In genomic region chr14:61750708-61751474, GRCh38 we compare ENCODE assay signal across 8 cellular contexts. TPM values are rescaled to one million over a fixed set of nuclear protein-coding genes. Genes with fewer than 3 reads are reported as not detected.
A peak's percentile ranks its signal among the peaks of the same experiment; 100 is the strongest.
DNase-seq lines count a peak whose midpoint lies in the region; ATAC-seq and TF ChIP-seq lines count a peak whose summit lies in the region.

No MANE protein-coding gene starts in this region.

- DNase-seq in AG09319 (ENCODE audit: extremely low read depth, low read depth) = peak; percentile 36
- peak; percentile 67 for DNase-seq in fibroblast of pulmonary artery (ENCODE audit: low read depth)
- peak; percentile 91 for DNase-seq in stomach

- peak overlapping the region; percentile 75 for H3K4me2 ChIP-seq in OCI-LY1 (ENCODE audit: low read length)

- H3K36me3 ChIP-seq in OCI-LY1 (ENCODE audit: insufficient read depth, low read length) = peaks cover 36% of the 10 kb centered on the region
- peaks cover 0 to 31% (median 21%) of the 10 kb centered on the region in 4 donors for H3K36me3 ChIP-seq in stomach

- peak overlapping the region; percentile 63; the same call in 1 of the 2 replicates for H3K9ac ChIP-seq in OCI-LY1 (ENCODE audit: low read length)

- no peaks in the 10 kb centered on the region for H4K20me1 ChIP-seq in OCI-LY1 (ENCODE audit: insufficient read depth, low read length)

- peak; percentile 94 for ATAC-seq in GM19035 (IDR thresholded peaks at IDR 0.05; ENCODE audit: unreplicated experiment)
- peak; percentile 87 for ATAC-seq in HG03342 (IDR thresholded peaks at IDR 0.05; ENCODE audit: unreplicated experiment)
- ATAC-seq in activated T-helper 17 cell treated with anti-CD3 and anti-CD28 coated beads, Interleukin-2, amount 50 U/mL, for 72 hours (replicated peaks) = peak; percentile 95

- no peaks in the 10 kb centered on the region for H3K9me3 ChIP-seq in OCI-LY1 (ENCODE audit: low read length)
- no peaks in the 10 kb centered on the region for H3K9me3 ChIP-seq in stomach

- TF ChIP-seq CTCF in AG09319 (IDR thresholded peaks at IDR 0.05; ENCODE audit: low read depth, low read length) (no peak), OCI-LY1 (IDR thresholded peaks at IDR 0.05; ENCODE audit: low read length) (no peak), fibroblast of pulmonary artery (IDR thresholded peaks at IDR 0.05; ENCODE audit: low read length, missing control alignments) (no peak), nephron (IDR thresholded peaks at IDR 0.05; ENCODE audit: unreplicated experiment in 3 of 3) (no peak), stomach (IDR thresholded peaks at IDR 0.05) (no peak)

- H3F3A ChIP-seq in OCI-LY1 (ENCODE audit: insufficient read depth, low read length) = no peaks in the 10 kb centered on the region

- TF ChIP-seq POLR2A in stomach (IDR thresholded peaks at IDR 0.05) = peak in 1 of 4 donors; percentile 4

- H3K4me1 ChIP-seq in OCI-LY1 (ENCODE audit: insufficient read depth, low read length, severe bottlenecking) (peaks cover 70% of the 10 kb centered on the region), stomach (peaks cover 16 to 50% (median 29%) of the 10 kb centered on the region in 4 donors)

- H3K4me3 Mint-ChIP-seq in activated T-helper 17 cell treated with anti-CD3 and anti-CD28 coated beads, Interleukin-2, amount 50 U/mL, for 72 hours = peak overlapping the region; percentile 98
- peak overlapping the region; percentile 82 to 86 (median 86) for H3K4me3 Mint-ChIP-seq in nephron

- peaks cover 17% of the 10 kb centered on the region for H3K4me1 Mint-ChIP-seq in activated T-helper 17 cell treated with anti-CD3 and anti-CD28 coated beads, Interleukin-2, amount 50 U/mL, for 72 hours
- peaks cover 23% of the 10 kb centered on the region for H3K4me1 Mint-ChIP-seq in nephron

- H3K9me2 ChIP-seq in OCI-LY1 (ENCODE audit: low read depth, low read length) = no peaks in the 10 kb centered on the region

- no peaks in the 10 kb centered on the region for H3K9me3 Mint-ChIP-seq in activated T-helper 17 cell treated with anti-CD3 and anti-CD28 coated beads, Interleukin-2, amount 50 U/mL, for 72 hours
- no peaks in the 10 kb centered on the region for H3K9me3 Mint-ChIP-seq in nephron

- H3K4me3 ChIP-seq in OCI-LY1 (ENCODE audit: low read depth, low read length, poor library complexity, severe bottlenecking) (peak overlapping the region; percentile 62), fibroblast of pulmonary artery (replicated peaks; ENCODE audit: low read depth, low read length) (peak overlapping the region; percentile 15), stomach (peak overlapping the region; percentile 46 to 60 (median 54))

- H3K27me3 ChIP-seq in OCI-LY1 (ENCODE audit: insufficient read depth, low read length) (no peaks in the 10 kb centered on the region), stomach (no peaks in the 10 kb centered on the region)

- H3K27ac Mint-ChIP-seq in activated T-helper 17 cell treated with anti-CD3 and anti-CD28 coated beads, Interleukin-2, amount 50 U/mL, for 72 hours = peak overlapping the region; percentile 97
- peak overlapping the region in 1 of 3 experiments; percentile 38 for H3K27ac Mint-ChIP-seq in nephron

- peaks cover 4% of the 10 kb centered on the region for H3K27me3 Mint-ChIP-seq in activated T-helper 17 cell treated with anti-CD3 and anti-CD28 coated beads, Interleukin-2, amount 50 U/mL, for 72 hours
- H3K27me3 Mint-ChIP-seq in nephron (ENCODE audit: low read depth) = no peaks in the 10 kb centered on the region

- H3K27ac ChIP-seq in OCI-LY1 (ENCODE audit: low read depth, low read length, poor library complexity, severe bottlenecking) = peak overlapping the region; percentile 47
- peak overlapping the region; percentile 78 to 94 (median 89) for H3K27ac ChIP-seq in stomach

- no peak overlapping the region for H2AFZ ChIP-seq in OCI-LY1 (ENCODE audit: low read length)

- no peak for TF ChIP-seq EP300 in stomach (IDR thresholded peaks at IDR 0.05)

- intact Hi-C loops in stomach (cut with DNase I; ENCODE audit: low total_unique reads) = no loop called here

- H3K79me2 ChIP-seq in OCI-LY1 (ENCODE audit: insufficient read depth, low read length) = peaks cover 19% of the 10 kb centered on the region; the same call in 1 of the 2 replicates

- peaks cover 75% of the 10 kb centered on the region for H3K36me3 Mint-ChIP-seq in activated T-helper 17 cell treated with anti-CD3 and anti-CD28 coated beads, Interleukin-2, amount 50 U/mL, for 72 hours (ENCODE audit: low read depth)
- H3K36me3 Mint-ChIP-seq in nephron (ENCODE audit: low read depth) = peaks cover 23% of the 10 kb centered on the region

- 1 to 4% (median 2%) methylated on average over 19 to 54 of the region's 54 CpGs for WGBS in stomach, 5 donors

RNA-seq across cellular contexts. Expression of gene SNAPC1, which starts 11.3 kb away (rescaled TPM):
- total RNA-seq in activated T-helper 17 cell treated with anti-CD3 and anti-CD28 coated beads, Interleukin-2, amount 50 U/mL, for 72 hours = 10 to 100 TPM; 11.5 to 13.6 TPM
- 1 to 10 TPM in 3 of 5 donors, under 1 TPM in 1, not detected in 1; 0.89 to 8.7 (median 3.9) TPM for total RNA-seq in stomach
- 1 to 10 TPM; 2.4 to 3.5 (median 3.0) TPM for polyA plus RNA-seq in stomach

RNA-seq across cellular contexts. Expression of gene HIF1A, which starts 55.6 kb away (rescaled TPM):
- 100 to 1,000 TPM; 123 to 176 TPM for total RNA-seq in activated T-helper 17 cell treated with anti-CD3 and anti-CD28 coated beads, Interleukin-2, amount 50 U/mL, for 72 hours
- total RNA-seq in stomach = 100 to 1,000 TPM in 4 of 5 donors, 10 to 100 TPM in 1; 26.4 to 192 (median 125) TPM
- 10 to 100 TPM; 31.8 to 54.2 (median 40.3) TPM for polyA plus RNA-seq in stomach

Comparison
In these comparisons a context has a peak if more than half of its experiments do, and no peak if none do; other contexts are left out.
1. Peak in every context shown above with its lines: DNase-seq, ATAC-seq, H3K4me3 ChIP-seq and H3K27ac ChIP-seq.
2. DNase-seq: peak in every context shown above with its lines; median percentile 91 in stomach; 67 in fibroblast of pulmonary artery; 36 in AG09319.